8 cellular contexts compared by ENCODE assay signal in the genomic region with DNA sequence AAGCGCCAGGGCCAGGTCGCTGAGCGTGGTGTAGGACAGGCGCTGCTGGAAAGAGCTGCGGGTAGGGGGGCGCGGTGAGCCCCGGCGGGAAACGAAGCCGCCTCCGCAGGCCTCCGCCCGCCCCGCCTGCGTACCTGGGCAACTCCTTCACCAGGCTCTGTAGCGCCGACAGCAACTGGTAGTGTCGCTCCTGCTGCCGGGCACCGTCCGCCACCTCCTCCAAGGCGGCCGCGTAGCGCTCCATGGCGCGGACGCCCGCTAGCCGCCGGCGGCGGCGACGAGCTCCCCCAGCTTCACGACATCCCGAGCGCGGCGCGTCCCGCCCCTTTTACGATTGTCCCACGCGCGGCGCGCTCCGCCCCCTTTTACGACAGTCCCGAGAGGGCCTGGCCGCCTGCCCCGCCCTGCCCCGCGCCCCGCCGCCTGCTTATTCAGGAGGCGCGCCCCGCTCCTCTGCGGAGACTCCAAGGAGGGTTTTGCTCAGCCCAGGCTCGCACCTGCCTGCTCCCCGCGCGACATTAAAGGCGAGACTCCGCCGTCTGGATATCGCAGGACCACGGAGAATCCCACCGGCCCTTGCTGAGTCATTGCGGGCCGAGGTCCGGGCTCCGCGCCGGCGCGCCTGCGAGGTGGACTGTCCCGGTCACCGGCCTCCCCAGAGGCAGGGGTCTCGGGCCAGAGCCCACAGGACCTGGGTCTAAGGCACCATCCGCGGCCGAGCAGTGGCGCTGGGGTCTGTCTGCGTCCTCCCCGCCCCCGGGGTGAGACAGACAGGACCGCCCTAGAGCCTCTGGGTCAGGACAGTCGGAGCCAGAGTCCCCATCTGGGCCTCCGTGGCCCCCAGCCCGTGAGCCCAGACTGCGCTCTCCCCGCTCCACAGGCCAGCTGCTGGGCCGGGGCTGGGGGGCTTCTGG. TPM values are rescaled to one million over a fixed set of nuclear protein-coding genes. Genes with fewer than 3 reads are reported as not detected.
DNase-seq lines count a peak whose midpoint lies in the region; ATAC-seq, FAIRE-seq and TF ChIP-seq lines count a peak whose summit lies in the region.

A gene (minus strand): TSS at position 316 of the 914 bp plus-strand sequence. CDS start 72 bp downstream, at position 244.

- H3K36me3 ChIP-seq in hepatocyte (replicated peaks; ENCODE audit: insufficient read depth, low read depth), result no peaks in the 10 kb centered on the region
- no peaks in the 10 kb centered on the region for H3K36me3 ChIP-seq in vagina

- no peaks in the 10 kb centered on the region for H3K9me2 ChIP-seq in hepatocyte (replicated peaks; ENCODE audit: insufficient read depth)

- intact Hi-C loops in vagina (cut with DNase I), result no loop called here

- peaks cover 42% of the 10 kb centered on the region for H3K79me2 ChIP-seq in hepatocyte

- TF ChIP-seq POLR2A in GM12892 (IDR thresholded peaks at IDR 0.05; ENCODE audit: low read depth, low read length), result peak; percentile 58; the same call in 1 of the 2 replicates
- TF ChIP-seq POLR2A in vagina (IDR thresholded peaks at IDR 0.05), result peak in 1 of 2 donors; percentile 65

- TF ChIP-seq CTCF in astrocyte of the cerebellum (IDR thresholded peaks at IDR 0.05; ENCODE audit: low read depth, low read length, missing control alignments) (no peak), hepatocyte (IDR thresholded peaks at IDR 0.05; ENCODE audit: poor library complexity) (no peak), vagina (IDR thresholded peaks at IDR 0.05) (no peak)

- peak; percentile 80 for ATAC-seq in HG02759 (IDR thresholded peaks at IDR 0.05; ENCODE audit: unreplicated experiment)

- H3K4me2 ChIP-seq in hepatocyte, result peak within 1 kb of the TSS; percentile 99

- DNase-seq in GM12892 (ENCODE audit: insufficient read length), result peak; percentile 97
- peak; percentile 62 for DNase-seq in NCI-H1694 (lab: John Stamatoyannopoulos, UW)
- peak; percentile 87 for DNase-seq in T1000 (lab: John Stamatoyannopoulos, UW)
- peak; percentile 72 for DNase-seq in astrocyte of the cerebellum (ENCODE audit: low read depth)
- DNase-seq in hepatocyte (ENCODE audit: low spot score), result peak; percentile 97
- DNase-seq in renal cortical epithelial cell (ENCODE audit: low read depth), result peak; percentile 73
- peak; percentile 90 to 94 for DNase-seq in vagina (ENCODE audit: extremely low spot score in 2 of 2)

- H3K27me3 ChIP-seq in hepatocyte (no peaks in the 10 kb centered on the region), vagina (no peaks in the 10 kb centered on the region)

- H3K9me3 ChIP-seq in hepatocyte (ENCODE audit: low read depth) (no peaks in the 10 kb centered on the region), vagina (no peaks in the 10 kb centered on the region)

- H3K4me3 ChIP-seq in astrocyte of the cerebellum (ENCODE audit: low read depth, low read length) (peak within 1 kb of the TSS; percentile 85), hepatocyte (peak within 1 kb of the TSS; percentile 79), vagina (peak within 1 kb of the TSS; percentile 89 to 100)

- peaks cover 17% of the 10 kb centered on the region for H3K4me1 ChIP-seq in hepatocyte (ENCODE audit: insufficient read depth)
- peaks cover 54% of the 10 kb centered on the region for H3K4me1 ChIP-seq in vagina

- in situ Hi-C loops in astrocyte of the cerebellum (cut with HindIII; ENCODE audit: low sequenced_read_pairs), result no loop called here

- H4K20me1 ChIP-seq in hepatocyte (ENCODE audit: insufficient read depth, poor library complexity, severe bottlenecking), result peaks cover 11% of the 10 kb centered on the region

- 1% methylated on average over 72 of the region's 98 CpGs for WGBS in hepatocyte (ENCODE audit: low lambda C conversion rate, missing lambda C conversion rate)

- peak within 1 kb of the TSS; percentile 57 for H2AFZ ChIP-seq in hepatocyte

- H3K27ac ChIP-seq in hepatocyte, result peak within 1 kb of the TSS; percentile 86
- H3K27ac ChIP-seq in vagina, result peak within 1 kb of the TSS; percentile 88

- FAIRE-seq in GM12892 (lab: Jason Lieb, UNC), result peak; percentile 83

RNA-seq across cellular contexts. Expression of the gene that starts here (rescaled TPM):
- polyA plus RNA-seq in GM12892 (2012; ENCODE audit: missing spikeins), result 15.6 TPM
- 49.8 and 55.1 TPM in 2 replicates for total RNA-seq in hepatocyte
- polyA plus RNA-seq in hepatocyte, result 93.4 and 99.0 TPM in 2 replicates
- total RNA-seq in renal cortical epithelial cell, result 28.1 and 39.8 TPM in 2 replicates
- total RNA-seq in vagina, result 39.8 TPM

Comparison
In these comparisons a context has a peak if more than half of its experiments do, and no peak if none do; other contexts are left out.
1. Peak in every context shown above with its lines: DNase-seq, ATAC-seq, H3K4me3 ChIP-seq and H3K27ac ChIP-seq.